ENCODE assay signal across 8 cellular contexts in the genomic region with DNA sequence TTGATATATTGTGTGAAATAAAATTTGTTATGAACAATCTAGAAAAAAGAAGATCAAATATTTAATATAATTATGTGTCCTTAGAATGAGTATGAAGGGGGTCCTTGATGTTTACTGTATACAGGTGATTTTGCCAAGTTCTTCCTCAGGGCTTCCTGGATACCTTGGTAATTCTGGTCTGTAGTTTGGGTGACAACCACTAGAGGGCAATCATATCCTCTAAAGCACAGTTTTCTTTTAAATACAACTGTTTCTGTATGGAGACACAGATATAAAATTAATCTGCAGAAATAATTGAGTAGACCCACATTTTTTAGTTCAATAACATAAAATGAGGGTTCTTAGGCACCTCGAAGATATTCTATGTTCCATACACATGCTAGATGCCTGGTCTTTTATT.
A peak's percentile ranks its signal among the peaks of the same experiment; 100 is the strongest.
DNase-seq lines count a peak whose midpoint lies in the region; ATAC-seq and TF ChIP-seq lines count a peak whose summit lies in the region.

No MANE protein-coding gene starts in this region.

- no peaks in the 10 kb centered on the region for H3K4me1 ChIP-seq in A673 (ENCODE audit: insufficient read depth, low read length, poor library complexity, severe bottlenecking)
- no peaks in the 10 kb centered on the region for H3K4me1 ChIP-seq in left lung
- H3K4me1 ChIP-seq in aorta (ENCODE audit: control insufficient read depth in 1 of 2, insufficient read depth in 2 of 2, low read length in 2 of 2): no peaks in the 10 kb centered on the region

- WGBS in aorta, 2 donors: 0 to 2% methylated on average over 1 of the region's 1 CpG

- intact Hi-C loops in A673 (cut with micrococcal nuclease; ENCODE audit: unreplicated experiment) (no loop called here), left lung (cut with DNase I) (no loop called here), aorta (cut with DNase I) (no loop called here)
- intact Hi-C loops in activated CD8-positive, alpha-beta T cell treated with anti-CD3 and anti-CD28 coated beads for 36 hours (cut with micrococcal nuclease): no loop called here

- no peaks in the 10 kb centered on the region for H3K27me3 ChIP-seq in A673 (replicated peaks; ENCODE audit: insufficient read depth, low read depth, low read length, poor library complexity)
- H3K27me3 ChIP-seq in left lung: no peaks in the 10 kb centered on the region
- H3K27me3 ChIP-seq in aorta (ENCODE audit: control insufficient read depth in 1 of 2, insufficient read depth in 2 of 2, low read length in 1 of 2): no peaks in the 10 kb centered on the region

- H3K9me3 Mint-ChIP-seq in activated CD8-positive, alpha-beta T cell treated with anti-CD3 and anti-CD28 coated beads for 36 hours: no peaks in the 10 kb centered on the region

- no peaks in the 10 kb centered on the region for H3K9me3 ChIP-seq in A673 (ENCODE audit: low read depth, low read length, poor library complexity, severe bottlenecking)
- no peaks in the 10 kb centered on the region for H3K9me3 ChIP-seq in left lung
- no peaks in the 10 kb centered on the region for H3K9me3 ChIP-seq in aorta (ENCODE audit: control insufficient read depth, low read length)

- BruUV-seq in A673 (replicated peaks; lab: Mats Ljungman, UMichigan): no TSS peak

- DNase-seq in A673 (ENCODE audit: low spot score) (peak; percentile 30), EH (ENCODE audit: low read depth) (peak; percentile 1), HT-29 (ENCODE audit: low spot score) (peak; percentile 71), left lung (no peak), aorta (no peak), ecto neural progenitor cell (ENCODE audit: low spot score) (no peak)
- peak; percentile 2 for DNase-seq in activated CD8-positive, alpha-beta T cell treated with anti-CD3 and anti-CD28 coated beads for 36 hours
- DNase-seq in stimulated activated CD4-positive, alpha-beta T cell treated with anti-CD3 and anti-CD28 coated beads, Interleukin-4, amount 100 ng/mL, for 1 hour: no peak

- no peaks in the 10 kb centered on the region for H3K36me3 Mint-ChIP-seq in activated CD8-positive, alpha-beta T cell treated with anti-CD3 and anti-CD28 coated beads for 36 hours (ENCODE audit: low read depth)

- H3K4me3 ChIP-seq in A673 (ENCODE audit: low read depth, low read length, poor library complexity, severe bottlenecking) (no peak overlapping the region), left lung (no peak overlapping the region), aorta (ENCODE audit: low read length in 2 of 2) (no peak overlapping the region)

- H3K4me3 Mint-ChIP-seq in activated CD8-positive, alpha-beta T cell treated with anti-CD3 and anti-CD28 coated beads for 36 hours: no peak overlapping the region

- H3K27me3 Mint-ChIP-seq in activated CD8-positive, alpha-beta T cell treated with anti-CD3 and anti-CD28 coated beads for 36 hours: no peaks in the 10 kb centered on the region

- no peak overlapping the region for H3K27ac Mint-ChIP-seq in activated CD8-positive, alpha-beta T cell treated with anti-CD3 and anti-CD28 coated beads for 36 hours

- TF ChIP-seq CTCF in A673 (conservative IDR thresholded peaks at IDR 0.05; ENCODE audit: low read depth, low read length) (peak; percentile 68), left lung (IDR thresholded peaks at IDR 0.05) (peak in 1 of 2 donors; percentile 73)
- peak; percentile 37 for TF ChIP-seq CTCF in activated CD8-positive, alpha-beta T cell treated with anti-CD3 and anti-CD28 coated beads for 36 hours (IDR thresholded peaks at IDR 0.05)

- no peaks in the 10 kb centered on the region for H3K36me3 ChIP-seq in A673 (ENCODE audit: insufficient read depth, low read length, poor library complexity, severe bottlenecking)
- no peaks in the 10 kb centered on the region for H3K36me3 ChIP-seq in left lung
- no peaks in the 10 kb centered on the region for H3K36me3 ChIP-seq in aorta (ENCODE audit: control insufficient read depth in 1 of 2, insufficient read depth in 2 of 2, low read length in 1 of 2)

- no peaks in the 10 kb centered on the region for H3K4me1 Mint-ChIP-seq in activated CD8-positive, alpha-beta T cell treated with anti-CD3 and anti-CD28 coated beads for 36 hours (ENCODE audit: low read depth)

- POLR2A ChIA-PET in A673 (lab: Charles Lee; ENCODE audit: low non-redundant PET): no interaction called here
- POLR2A ChIA-PET in activated CD8-positive, alpha-beta T cell treated with anti-CD3 and anti-CD28 coated beads for 36 hours (lab: Charles Lee): no interaction called here

- CTCF ChIA-PET in A673 (lab: Charles Lee): no interaction called here
- CTCF ChIA-PET in activated CD8-positive, alpha-beta T cell treated with anti-CD3 and anti-CD28 coated beads for 36 hours (lab: Charles Lee): no interaction called here

- ATAC-seq in activated CD8-positive, alpha-beta T cell treated with anti-CD3 and anti-CD28 coated beads for 36 hours: no peak
- peak; percentile 49 for ATAC-seq in left lung
- ATAC-seq in aorta (ENCODE audit: low FRiP score): no peak

- H3K27ac ChIP-seq in A673 (ENCODE audit: low read depth, low read length, poor library complexity, severe bottlenecking): no peak overlapping the region
- no peak overlapping the region for H3K27ac ChIP-seq in left lung
- H3K27ac ChIP-seq in aorta (ENCODE audit: low read depth in 1 of 2, low read length in 2 of 2): no peak overlapping the region

Comparison
In these comparisons a context has a peak if more than half of its experiments do, and no peak if none do; other contexts are left out.
1. DNase-seq: peak in A673 (single experiment), EH (single experiment), HT-29 (single experiment) and activated CD8-positive, alpha-beta T cell treated with anti-CD3 and anti-CD28 coated beads for 36 hours (single experiment); none in left lung (0 of 2), stimulated activated CD4-positive, alpha-beta T cell treated with anti-CD3 and anti-CD28 coated beads, Interleukin-4, amount 100 ng/mL, for 1 hour (single experiment), aorta (0 of 2) and ecto neural progenitor cell (single experiment).